ENCODE assay signal across 11 cellular contexts in genomic region chr15:41487376-41487775, GRCh38. TPM values are rescaled to one million over a fixed set of nuclear protein-coding genes. Genes with fewer than 3 reads are reported as not detected.
"Had no signal": no experiment of that assay in that cellular context is flagged by ENCODE, and none has a peak within 500 bp of the region (broad histone marks: within the 10 kb centered on the region; RNA-seq: fewer than 3 reads in every experiment).

No MANE protein-coding gene starts in this region.

- H3K79me2 ChIP-seq: hepatocyte had no signal

- H3K27me3 ChIP-seq: hepatocyte, ovary had no signal

- H3K4me3 ChIP-seq: coronary artery, gastroesophageal sphincter, hepatocyte, ovary had no signal

- ATAC-seq: activated CD8-positive, alpha-beta memory T cell treated with anti-CD3 and anti-CD28 coated beads, Interleukin-2, amount 10 ng/mL, durations not matched to agents 7 days and 5 days; gastroesophageal sphincter had no signal

- DNase-seq: activated CD8-positive, alpha-beta memory T cell treated with anti-CD3 and anti-CD28 coated beads, Interleukin-2, amount 10 ng/mL, durations not matched to agents 7 days and 5 days; activated naive CD4-positive, alpha-beta T cell treated with anti-CD3 and anti-CD28 coated beads for 36 hours; caudate nucleus; effector memory CD4-positive, alpha-beta T cell; mammary epithelial cell; nephron progenitor cell; ovary; stimulated activated CD4-positive, alpha-beta T cell treated with anti-CD3 and anti-CD28 coated beads, Interleukin-4, amount 100 ng/mL, for 1 hour had no signal

- H3K9me3 ChIP-seq: gastroesophageal sphincter, ovary had no signal

- H3K4me2 ChIP-seq: hepatocyte had no signal

- H3K36me3 ChIP-seq: ovary had no signal

- H3K27ac ChIP-seq: coronary artery, gastroesophageal sphincter, hepatocyte, ovary had no signal

- H2AFZ ChIP-seq: hepatocyte had no signal

RNA-seq across cellular contexts. Expression of gene LTK, which starts 26.3 kb away (rescaled TPM):
- total RNA-seq: activated naive CD4-positive, alpha-beta T cell treated with anti-CD3 and anti-CD28 coated beads for 36 hours; mammary epithelial cell had no signal
- polyA plus RNA-seq: mammary epithelial cell had no signal
